ENCODE assay signal across 16 cellular contexts in genomic region chr2:224904390-224904789, GRCh38.
DNase-seq lines count a peak whose midpoint lies in the region; ATAC-seq, FAIRE-seq and TF ChIP-seq lines count a peak whose summit lies in the region.
"Had no signal": no experiment of that assay in that cellular context is flagged by ENCODE, and none has a peak within 500 bp of the region (broad histone marks: within the 10 kb centered on the region; RNA-seq: fewer than 3 reads in every experiment).

No MANE protein-coding gene starts in this region.

- H3K4me1 ChIP-seq in GM12878 (ENCODE audit: control insufficient read depth, insufficient read depth, low read length) = no peaks in the 10 kb centered on the region

- peaks cover 14% of the 10 kb centered on the region for H3K79me2 ChIP-seq in GM12878 (ENCODE audit: control insufficient read depth, insufficient read depth, low read length)

- H3K4me2 ChIP-seq in GM12878 (ENCODE audit: control insufficient read depth, insufficient read depth) = no peak overlapping the region

- no peak for TF ChIP-seq CTCF in GM12878 (IDR thresholded peaks at IDR 0.05 in 2 of 3, conservative IDR thresholded peaks at IDR 0.05 in 1 of 3; ENCODE audit: control insufficient read depth in 2 of 3, extremely low read depth in 1 of 3, insufficient read depth in 1 of 3, low read depth in 3 of 3, low read length in 3 of 3)

- 0% methylated on average over 1 of the region's 1 CpG for WGBS in GM12878 (ENCODE audit: insufficient coverage, insufficient replicate concordance, low lambda C conversion rate, missing lambda C conversion rate)

- FAIRE-seq in GM12878 (lab: Jason Lieb, UNC) = no peak

- H3K27ac ChIP-seq in GM12878 (ENCODE audit: control insufficient read depth, insufficient read depth) = no peak overlapping the region
- H3K27ac ChIP-seq: RWPE1 had no signal

- H3K27me3 ChIP-seq in GM12878 (replicated peaks in 1 of 2; ENCODE audit: control insufficient read depth in 2 of 2, insufficient read depth in 2 of 2, low read length in 1 of 2) = no peaks in the 10 kb centered on the region

- no peak overlapping the region for H3K4me3 ChIP-seq in GM12878

- RAD21 ChIA-PET in GM12878 (lab: Charles Lee; ENCODE audit: unreplicated experiment) = no interaction called here

- no peak for TF ChIP-seq EP300 in GM12878 (IDR thresholded peaks at IDR 0.05; ENCODE audit: borderline replicate concordance in 1 of 2, control insufficient read depth in 1 of 2, low read depth in 2 of 2, low read length in 2 of 2)

- CTCF ChIA-PET in GM12878 (lab: Yijun Ruan, JAX) = no interaction called here

- POLR2A ChIA-PET in GM12878 (lab: Charles Lee) = no interaction called here

- BruUV-seq in GM12878 (replicated peaks; lab: Mats Ljungman, UMichigan) = no TSS peak

- in situ Hi-C loops in GM12878 (cut with MboI) = no loop called here

- H3K9ac ChIP-seq in GM12878 (ENCODE audit: control insufficient read depth, insufficient read depth, low read length) = no peak overlapping the region

- peaks cover 0 to 8% of the 10 kb centered on the region in 2 experiments; a peak in 3 of 4 replicates for H3K36me3 ChIP-seq in GM12878 (ENCODE audit: control insufficient read depth in 2 of 2, insufficient read depth in 2 of 2, low read length in 1 of 2)

- intact Hi-C loops in GM12878 (cut with micrococcal nuclease; ENCODE audit: unreplicated experiment) = no loop called here
- intact Hi-C loops in head of caudate nucleus (cut with DNase I) = no loop called here

- ATAC-seq in GM19351 (IDR thresholded peaks at IDR 0.05; ENCODE audit: unreplicated experiment) (peak; percentile 75), HG03558 (IDR thresholded peaks at IDR 0.05; ENCODE audit: extremely low read depth, unreplicated experiment) (peak; percentile 47), GM12878 (peak; percentile 74), GM18517 (IDR thresholded peaks at IDR 0.05; ENCODE audit: unreplicated experiment) (no peak)

- TF ChIP-seq RAD21 in GM12878 (IDR thresholded peaks at IDR 0.05; ENCODE audit: insufficient read depth, low read depth, low read length) = no peak

- no peaks in the 10 kb centered on the region; the same call in 2 of the 3 replicates for H3K9me3 ChIP-seq in GM12878 (replicated peaks; ENCODE audit: control insufficient read depth, insufficient read depth, low read length)

- SMC1A ChIA-PET in GM12878 (lab: Charles Lee; ENCODE audit: uncharacterized antibody, unreplicated experiment) = no interaction called here

- no peaks in the 10 kb centered on the region for H4K20me1 ChIP-seq in GM12878 (ENCODE audit: control insufficient read depth, insufficient read depth)

- no peak overlapping the region for H2AFZ ChIP-seq in GM12878 (ENCODE audit: control insufficient read depth, low read depth, low read length)

- no peak for TF ChIP-seq POLR2A in GM12878 (IDR thresholded peaks at IDR 0.05; ENCODE audit: low read depth, low read length)

- DNase-seq in AG08395 (ENCODE audit: low spot score) = peak; percentile 30
- no peak for DNase-seq in GM12878 (ENCODE audit: low read depth, low spot score)
- DNase-seq in 8988T = no peak
- no peak for DNase-seq in head of caudate nucleus
- DNase-seq in activated CD4-positive, CD25-positive, alpha-beta regulatory T cell (lab: John Stamatoyannopoulos, UW) = no peak
- DNase-seq: activated naive CD8-positive, alpha-beta T cell treated with anti-CD3 and anti-CD28 coated beads, Interleukin-2, amount 10 ng/mL, durations not matched to agents 7 days and 5 days; activated T-cell treated with anti-CD3 and anti-CD28 coated beads for 4 hours; cerebellar nuclear complex; immature natural killer cell; NCI-H187; NCI-H748 treated with DMSO at 0.1 percent for 48 hours; stimulated activated CD4-positive, alpha-beta T cell treated with anti-CD3 and anti-CD28 coated beads, Interleukin-12 subunit alpha, Interleukin-12 subunit beta, amount 100 ng/mL, for 4 hours had no signal

TF ChIP-seq in GM12878, 131 proteins besides CTCF, POLR2A, EP300 and RAD21:
- TF ChIP-seq ZBTB11 (CRISPR knock-in tag; IDR thresholded peaks at IDR 0.05) (no peak), IRF5 (IDR thresholded peaks at IDR 0.05; ENCODE audit: borderline replicate concordance) (no peak), KLF5 (IDR thresholded peaks at IDR 0.05; ENCODE audit: partially characterized antibody) (no peak), SRF (IDR thresholded peaks at IDR 0.05; ENCODE audit: low read depth in 2 of 2, low read length in 2 of 2) (no peak), JUNB (IDR thresholded peaks at IDR 0.05) (peak; percentile 20; the same call in 1 of the 2 replicates), PML (IDR thresholded peaks at IDR 0.05; ENCODE audit: low read length) (no peak), ZNF207 (IDR thresholded peaks at IDR 0.05; ENCODE audit: borderline replicate concordance) (no peak), ZNF622 (IDR thresholded peaks at IDR 0.05) (no peak), RUNX3 (IDR thresholded peaks at IDR 0.05; ENCODE audit: low read length) (peak; percentile 7; the same call in 1 of the 2 replicates), NKRF (conservative IDR thresholded peaks at IDR 0.05) (no peak), NR2F1 (conservative IDR thresholded peaks at IDR 0.05) (no peak), ZNF217 (IDR thresholded peaks at IDR 0.05) (no peak)
